Comparison of ENCODE assay signal across 8 cellular contexts in the genomic region with DNA sequence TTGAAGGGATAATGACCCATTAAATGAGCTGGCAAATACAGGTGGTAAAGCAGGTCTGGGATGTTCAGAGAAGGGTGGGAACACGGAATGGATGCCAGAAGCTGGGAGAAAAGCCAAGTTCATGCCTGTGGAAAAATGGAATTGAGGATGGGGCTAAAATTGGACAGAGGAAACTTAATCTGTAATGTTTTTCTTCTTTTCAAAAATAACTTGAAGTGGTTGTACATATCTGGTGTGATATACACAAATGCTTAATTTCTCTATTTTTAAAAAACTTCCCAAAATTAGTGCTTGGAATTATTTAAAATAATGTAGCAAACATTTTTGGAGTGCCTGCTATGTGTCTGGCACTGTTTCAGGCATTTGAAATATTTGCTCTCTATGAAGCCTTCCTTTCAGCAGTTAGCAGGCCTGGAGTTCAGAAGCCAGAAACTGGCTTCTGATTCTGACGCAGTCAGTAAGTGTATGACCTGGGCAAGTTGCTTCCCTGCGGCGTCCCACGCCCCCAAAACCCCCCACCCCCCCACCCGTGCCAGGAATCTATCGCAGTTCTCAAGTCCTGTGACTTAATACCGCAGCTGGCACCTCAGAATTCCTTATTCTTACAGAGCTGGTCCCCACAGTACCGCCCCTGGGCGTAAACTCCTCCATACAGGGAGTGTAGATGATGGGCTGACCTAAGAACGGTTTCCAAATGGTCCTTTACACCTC. TPM values are rescaled to one million over a fixed set of nuclear protein-coding genes. Genes with fewer than 3 reads are reported as not detected.
A peak's percentile ranks its signal among the peaks of the same experiment; 100 is the strongest.
DNase-seq lines count a peak whose midpoint lies in the region; ATAC-seq, FAIRE-seq and TF ChIP-seq lines count a peak whose summit lies in the region.

No MANE protein-coding gene starts in this region.

- peaks cover 36% of the 10 kb centered on the region for H3K79me2 ChIP-seq in K562 (ENCODE audit: control insufficient read depth, insufficient read depth, low read length)

- H3K4me2 ChIP-seq in K562 (ENCODE audit: insufficient read depth, low read length): peak overlapping the region; percentile 99

- H3K9me3 ChIP-seq in HUES6 (ENCODE audit: control insufficient read depth, insufficient read depth, low read depth, low read length): no peaks in the 10 kb centered on the region
- H3K9me3 ChIP-seq in K562 (replicated peaks; ENCODE audit: control insufficient read depth, insufficient read depth, low read depth, low read length): no peaks in the 10 kb centered on the region
- H3K9me3 ChIP-seq in right lobe of liver: no peaks in the 10 kb centered on the region
- H3K9me3 ChIP-seq in upper lobe of right lung: no peaks in the 10 kb centered on the region

- TF ChIP-seq POLR2A in K562 (conservative IDR thresholded peaks at IDR 0.05) (no peak), right lobe of liver (IDR thresholded peaks at IDR 0.05) (no peak)

- DNase-seq in AG08395 (ENCODE audit: low spot score) (peak; percentile 24), K562 (ENCODE audit: extremely low read depth in 1 of 4, low spot score in 3 of 4) (no peak), right lobe of liver (no peak), upper lobe of right lung (no peak), GM10266 (ENCODE audit: extremely low spot score) (no peak)

- H3K36me3 ChIP-seq in HUES6 (ENCODE audit: control insufficient read depth, insufficient read depth, low read length) (peaks cover 18% of the 10 kb centered on the region), K562 (ENCODE audit: control insufficient read depth, insufficient read depth, low read length) (peaks cover 23% of the 10 kb centered on the region), right lobe of liver (peaks cover 0 to 9% (median 0%) of the 10 kb centered on the region in 4 donors), upper lobe of right lung (peaks cover 13% of the 10 kb centered on the region)

- H3K9me1 ChIP-seq in K562 (ENCODE audit: control insufficient read depth, insufficient read depth, low read length): no peaks in the 10 kb centered on the region

- FAIRE-seq in K562 (lab: Jason Lieb, UNC): no peak

- CTCF ChIA-PET in K562 (lab: Yijun Ruan, JAX; ENCODE audit: low intra/inter-chr PET ratio): no interaction called here

- peaks cover 4% of the 10 kb centered on the region; the same call in 1 of the 2 replicates for H3K4me1 ChIP-seq in HUES6 (ENCODE audit: control insufficient read depth, insufficient read depth, low read length)
- peaks cover 0 to 13% of the 10 kb centered on the region in 2 experiments; a peak in 4 of 5 replicates for H3K4me1 ChIP-seq in K562 (replicated peaks in 1 of 2; ENCODE audit: control insufficient read depth in 2 of 2, insufficient read depth in 2 of 2, low read length in 2 of 2)
- peaks cover 0 to 46% (median 2%) of the 10 kb centered on the region in 4 donors for H3K4me1 ChIP-seq in right lobe of liver
- H3K4me1 ChIP-seq in upper lobe of right lung: peaks cover 26% of the 10 kb centered on the region

- TF ChIP-seq CTCF in K562 (IDR thresholded peaks at IDR 0.05 in 2 of 3, conservative IDR thresholded peaks at IDR 0.05 in 1 of 3; ENCODE audit: insufficient read depth in 2 of 3, low read depth in 1 of 3, low read length in 3 of 3) (no peak), right lobe of liver (IDR thresholded peaks at IDR 0.05) (no peak), upper lobe of right lung (IDR thresholded peaks at IDR 0.05) (no peak), GM10266 (IDR thresholded peaks at IDR 0.05; ENCODE audit: control insufficient read depth, insufficient read depth, low read depth, missing control alignments) (no peak)

- H3K27me3 ChIP-seq in HUES6 (ENCODE audit: control insufficient read depth, insufficient read depth, low read length) (no peaks in the 10 kb centered on the region), K562 (ENCODE audit: control insufficient read depth in 2 of 2, insufficient read depth in 2 of 2, low read length in 2 of 2) (no peaks in the 10 kb centered on the region), right lobe of liver (no peaks in the 10 kb centered on the region), upper lobe of right lung (no peaks in the 10 kb centered on the region)

- no peaks in the 10 kb centered on the region; the same call in 1 of the 2 replicates for H4K20me1 ChIP-seq in K562 (replicated peaks; ENCODE audit: control insufficient read depth, insufficient read depth, low read length)

- H3K4me3 ChIP-seq in HUES6 (ENCODE audit: low read depth, low read length) (peak overlapping the region; percentile 98), K562 (peak overlapping the region; percentile 81; the same call in 1 of the 2 replicates), right lobe of liver (peak overlapping the region in 1 of 3 donors; percentile 82), upper lobe of right lung (peak overlapping the region; percentile 98)

- POLR2A ChIA-PET in K562 (lab: Yijun Ruan, JAX): interaction anchor here (0.5 to 2.1 kb wide), 7 partner anchors 14 to 299 kb away, joined by 3 to 7 read pairs (median 4); a partner anchor contains a TSS

- 79% methylated on average over 11 of the region's 11 CpGs for WGBS in K562 (ENCODE audit: insufficient coverage, low coverage, missing lambda C conversion rate)
- WGBS in right lobe of liver (ENCODE audit: insufficient coverage, low coverage, low lambda C conversion rate, missing lambda C conversion rate): 73% methylated on average over 11 of the region's 11 CpGs

- no peak for TF ChIP-seq EP300 in K562 (IDR thresholded peaks at IDR 0.05; ENCODE audit: low read length)

- BruUV-seq in K562 (replicated peaks; lab: Mats Ljungman, UMichigan): no TSS peak

- peak overlapping the region; percentile 93 for H2AFZ ChIP-seq in K562 (ENCODE audit: low read depth, low read length)

- ATAC-seq in K562: no peak; the same call in 2 of the 3 replicates
- ATAC-seq in right lobe of liver: no peak
- ATAC-seq in upper lobe of right lung: peak; percentile 18
- no peak for ATAC-seq in GM21360 (IDR thresholded peaks at IDR 0.05; ENCODE audit: unreplicated experiment)
- ATAC-seq in HG03565 (IDR thresholded peaks at IDR 0.05; ENCODE audit: unreplicated experiment): no peak

- H3K9ac ChIP-seq in HUES6 (ENCODE audit: low read length) (no peak overlapping the region), K562 (ENCODE audit: insufficient read depth in 1 of 2, low read depth in 2 of 2, low read length in 2 of 2) (no peak overlapping the region)

- in situ Hi-C loops in K562 (cut with MboI): no loop called here

- H3K27ac ChIP-seq in HUES6 (ENCODE audit: low read depth, low read length) (no peak overlapping the region), K562 (ENCODE audit: extremely low read depth, low read depth, low read length) (peak overlapping the region; percentile 62), right lobe of liver (peak overlapping the region; percentile 70 to 80 (median 74)), upper lobe of right lung (peak overlapping the region; percentile 91)

- intact Hi-C loops in K562 (cut with micrococcal nuclease) (loop anchor here (5.0 kb wide), 1 partner anchor 174 kb away; a partner anchor contains a TSS), right lobe of liver (cut with DNase I) (no loop called here), upper lobe of right lung (cut with DNase I) (no loop called here)

- TF ChIP-seq RAD21 in K562 (CRISPR knock-in tag; conservative IDR thresholded peaks at IDR 0.05 in 1 of 2, IDR thresholded peaks at IDR 0.05 in 1 of 2): no peak

TF ChIP-seq in K562, 482 proteins besides CTCF, POLR2A, EP300 and RAD21 (continues in another document):
- TF ChIP-seq NR2C2 (CRISPR knock-in tag; IDR thresholded peaks at IDR 0.05): no peak
- TF ChIP-seq NR2C2 (tag; IDR thresholded peaks at IDR 0.05): 0 out of 2 replicates have a peak, but pooled peaks have one; percentile 3
- TF ChIP-seq ELF1 (tag; IDR thresholded peaks at IDR 0.05): no peak

RNA-seq across cellular contexts. Expression of a gene that starts 0.8 kb away (rescaled TPM):
- 28.7 and 47.3 TPM in 2 replicates for total RNA-seq in K562 (2011; cell fraction: chromatin; rRNA removed; ENCODE audit: low replicate concordance)
- total RNA-seq in K562 (2011; cell fraction: nucleolus; rRNA removed): 20.0 and 22.1 TPM in 2 replicates
- 22.9 and 23.3 TPM in 2 replicates for total RNA-seq in K562 (2011; cell fraction: nucleoplasm; rRNA removed)
- total RNA-seq in K562 (2014; rRNA removed): 221 and 308 TPM in 2 replicates
- total RNA-seq in K562 (2014; rRNA removed; fragmentation: Illumina TruSeq; extraction: Trizol): 81.2 and 83.4 TPM in 2 replicates
- 76.8 and 80.0 TPM in 2 replicates for total RNA-seq in K562 (2015; rRNA removed; fragmentation: Illumina TruSeq; extraction: Trizol)
- 100 and 101 TPM in 2 replicates for total RNA-seq in K562 (2021)
- polyA plus RNA-seq in K562 (2011; rRNA removed): 70.6 and 93.3 TPM in 2 replicates
- polyA plus RNA-seq in K562 (2011; cell fraction: cytosol; rRNA removed): 72.5 and 84.7 TPM in 2 replicates
- polyA plus RNA-seq in K562 (2011; cell fraction: nucleus; rRNA removed): 37.3 and 38.5 TPM in 2 replicates
- 38.9 and 109 TPM in 2 replicates for polyA plus RNA-seq in K562 (2012)
- polyA plus RNA-seq in K562 (2014; fragmentation: Illumina TruSeq; extraction: Trizol): 48.2 and 82.9 TPM in 2 replicates
- 10 to 100 TPM; 12.3 to 14.4 TPM for polyA plus RNA-seq in K562 (2014; fragmentation: Nextera tagmentation; extraction: Ambion mirVana)
- polyA plus RNA-seq in K562 (2014; rRNA removed): 141 and 180 TPM in 2 replicates
- polyA minus RNA-seq in K562 (2011; rRNA and poly(A)+ RNA removed): 82.0 and 88.4 TPM in 2 replicates
- 42.1 and 47.6 TPM in 2 replicates for polyA minus RNA-seq in K562 (2011; cell fraction: cytosol; rRNA and poly(A)+ RNA removed)
- 24.0 and 39.0 TPM in 2 replicates for polyA minus RNA-seq in K562 (2011; cell fraction: nucleus; rRNA and poly(A)+ RNA removed)
- 10 to 100 TPM; 36.7 to 55.1 (median 44.7) TPM for total RNA-seq in right lobe of liver
- total RNA-seq in upper lobe of right lung: 42.2 TPM

RNA-seq across cellular contexts. Expression of a gene that starts 51.7 kb away (rescaled TPM):
- not detected in 2 replicates for total RNA-seq in K562 (2011; cell fraction: chromatin; rRNA removed; ENCODE audit: low replicate concordance)
- not detected in 2 replicates for total RNA-seq in K562 (2011; cell fraction: nucleolus; rRNA removed)
- 0.51 TPM in 1 of 2 replicates, not detected in the other for total RNA-seq in K562 (2011; cell fraction: nucleoplasm; rRNA removed)
- total RNA-seq in K562 (2014; rRNA removed) (0.24 and 0.64 TPM in 2 replicates), K562 (2014; rRNA removed; fragmentation: Illumina TruSeq; extraction: Trizol) (0.15 and 0.26 TPM in 2 replicates), K562 (2015; rRNA removed; fragmentation: Illumina TruSeq; extraction: Trizol) (0.18 and 0.41 TPM in 2 replicates), K562 (2021) (0.20 and 0.54 TPM in 2 replicates), right lobe of liver (10 to 100 TPM in 4 of 6 experiments, 1 to 10 TPM in 2; 5.8 to 64.9 (median 13.4) TPM), upper lobe of right lung (322 TPM)
- polyA plus RNA-seq in K562 (2011; rRNA removed) (0.03 and 0.35 TPM in 2 replicates), K562 (2014; fragmentation: Illumina TruSeq; extraction: Trizol) (0.33 and 0.80 TPM in 2 replicates), K562 (2014; fragmentation: Nextera tagmentation; extraction: Ambion mirVana) (under 1 TPM; 0.31 to 0.67 TPM), K562 (2014; rRNA removed) (0.11 and 0.72 TPM in 2 replicates)
- 0.03 and 0.07 TPM in 2 replicates for polyA plus RNA-seq in K562 (2011; cell fraction: cytosol; rRNA removed)
- polyA plus RNA-seq in K562 (2011; cell fraction: nucleus; rRNA removed): 0.10 and 0.23 TPM in 2 replicates
- polyA plus RNA-seq in K562 (2012): 0.18 and 0.22 TPM in 2 replicates
- not detected in 2 replicates for polyA minus RNA-seq in K562 (2011; rRNA and poly(A)+ RNA removed)
- not detected in 2 replicates for polyA minus RNA-seq in K562 (2011; cell fraction: cytosol; rRNA and poly(A)+ RNA removed)
- polyA minus RNA-seq in K562 (2011; cell fraction: nucleus; rRNA and poly(A)+ RNA removed): 0.40 TPM in 1 of 2 replicates, not detected in the other
